ENCODE assay signal across 21 cellular contexts in the genomic region with DNA sequence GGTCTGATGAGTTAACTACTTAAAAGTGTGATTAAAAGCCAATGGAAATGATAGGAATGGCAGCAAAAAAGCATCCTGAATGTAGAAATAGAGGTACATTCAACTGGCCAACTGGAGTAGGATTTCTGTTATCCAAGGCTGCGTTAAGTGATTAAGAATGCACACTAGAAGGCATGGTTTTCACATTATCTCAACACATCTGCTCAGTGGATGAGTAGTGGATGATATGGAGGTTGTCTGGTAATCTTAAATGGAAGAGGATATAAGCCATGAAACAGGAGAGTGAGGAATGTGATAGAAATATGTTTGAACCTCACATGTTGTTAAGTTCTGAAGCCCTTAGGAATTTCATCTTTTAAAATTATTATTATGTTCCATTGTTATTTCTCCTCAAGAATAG.
DNase-seq lines count a peak whose midpoint lies in the region; ATAC-seq, FAIRE-seq and TF ChIP-seq lines count a peak whose summit lies in the region.
"Had no signal": no experiment of that assay in that cellular context is flagged by ENCODE, and none has a peak within 500 bp of the region (broad histone marks: within the 10 kb centered on the region; RNA-seq: fewer than 3 reads in every experiment).

No MANE protein-coding gene starts in this region.

- intact Hi-C loops in Right ventricle myocardium inferior (cut with DNase I): no loop called here

- peaks cover 63% of the 10 kb centered on the region for H3K4me1 Mint-ChIP-seq in mesothelial cell of epicardium

- H3K36me3 Mint-ChIP-seq in mesothelial cell of epicardium: peaks cover 7% of the 10 kb centered on the region

- H3K79me2 ChIP-seq in ACC112 (ENCODE audit: control insufficient read depth, insufficient read depth, low read length, unreplicated experiment): no peaks in the 10 kb centered on the region

- H2AFZ ChIP-seq in ACC112 (ENCODE audit: low read length, unreplicated experiment): no peak overlapping the region

- peak; percentile 68 for FAIRE-seq in HTR-8/SVneo (lab: Jason Lieb, UNC)
- FAIRE-seq: urothelium cell line had no signal

- no peak for TF ChIP-seq CTCF in mesothelial cell of epicardium (IDR thresholded peaks at IDR 0.05; ENCODE audit: unreplicated experiment)

- H3K36me3 ChIP-seq in ACC112 (ENCODE audit: insufficient read depth, low read length): no peaks in the 10 kb centered on the region

- DNase-seq in HTR-8/SVneo (ENCODE audit: insufficient read length, low spot score) (no peak), astrocyte of the hippocampus (ENCODE audit: low read depth, low spot score) (peak; percentile 14), mesothelial cell of epicardium (ENCODE audit: low spot score in 2 of 2, unreplicated experiment in 2 of 2) (no peak), Right ventricle myocardium inferior (ENCODE audit: missing footprints) (no peak), NCI-H146 treated with DMSO at 0.1 percent for 48 hours (lab: John Stamatoyannopoulos, UW; ENCODE audit: unreplicated experiment) (no peak), DMS153 treated with DMSO at 0.1 percent for 48 hours (lab: John Stamatoyannopoulos, UW; ENCODE audit: unreplicated experiment) (no peak)
- DNase-seq: caudate nucleus; CD4-positive, alpha-beta T cell; DMS53; KG1; left cardiac atrium; mucosa of descending colon; NCI-H1105; NCI-H2107; NCI-H748 treated with DMSO at 0.1 percent for 48 hours; retina; T1000 had no signal

- H3K9me3 Mint-ChIP-seq in mesothelial cell of epicardium: no peaks in the 10 kb centered on the region

- H3K27me3 Mint-ChIP-seq in mesothelial cell of epicardium (ENCODE audit: low read depth): no peaks in the 10 kb centered on the region
- H3K27me3 Mint-ChIP-seq: CD4-positive, alpha-beta T cell had no signal

- no peak overlapping the region for H3K4me3 Mint-ChIP-seq in mesothelial cell of epicardium
- H3K4me3 Mint-ChIP-seq: CD4-positive, alpha-beta T cell had no signal

- H3K4me1 ChIP-seq in ACC112 (ENCODE audit: control insufficient read depth, insufficient read depth, low read length, unreplicated experiment): peaks cover 46% of the 10 kb centered on the region

- H3K27ac ChIP-seq in ACC112 (ENCODE audit: low read depth, low read length): peak overlapping the region; percentile 54

- no peaks in the 10 kb centered on the region for H3K27me3 ChIP-seq in ACC112 (ENCODE audit: insufficient read depth, low read length)

- no peak for ATAC-seq in Right ventricle myocardium inferior
- ATAC-seq in HG02763 (IDR thresholded peaks at IDR 0.05; ENCODE audit: unreplicated experiment): no peak
- ATAC-seq: left cardiac atrium, mucosa of descending colon, Panc1 had no signal

- no peak overlapping the region for H3K4me3 ChIP-seq in ACC112 (ENCODE audit: low read depth, low read length)
- H3K4me3 ChIP-seq: mucosa of descending colon had no signal

- peak overlapping the region; percentile 67 for H3K27ac Mint-ChIP-seq in mesothelial cell of epicardium
- H3K27ac Mint-ChIP-seq: CD4-positive, alpha-beta T cell had no signal
